In the genomic region with DNA sequence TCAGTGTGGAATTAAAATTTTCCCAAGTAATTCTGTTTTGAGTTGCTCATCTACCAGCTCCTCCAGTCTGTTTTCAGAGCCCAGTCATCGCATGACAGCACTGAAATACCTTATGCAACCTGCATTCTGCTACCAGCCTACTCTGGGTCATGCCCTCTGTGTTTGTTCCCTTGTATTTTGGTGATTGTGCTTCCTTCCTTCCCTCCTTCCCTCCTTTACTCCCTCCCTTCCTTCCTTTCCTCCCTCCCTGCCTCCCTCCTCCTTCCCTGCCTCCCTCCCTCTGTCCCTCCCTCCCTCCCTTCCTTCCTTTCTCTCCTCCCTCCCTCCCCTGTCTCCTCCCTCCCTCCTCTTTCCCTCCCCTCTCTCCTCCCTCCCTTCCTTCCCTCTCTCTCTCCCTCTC, we compare ENCODE assay signal across 22 cellular contexts.
DNase-seq lines count a peak whose midpoint lies in the region; ATAC-seq, FAIRE-seq and TF ChIP-seq lines count a peak whose summit lies in the region.
"Had no signal": no experiment of that assay in that cellular context is flagged by ENCODE, and none has a peak within 500 bp of the region (broad histone marks: within the 10 kb centered on the region; RNA-seq: fewer than 3 reads in every experiment).

No MANE protein-coding gene starts in this region.

- H3K4me3 ChIP-seq in epithelial cell of proximal tubule (ENCODE audit: low read depth, low read length): no peak overlapping the region
- H3K4me3 ChIP-seq: suprapubic skin had no signal

- no peak for ATAC-seq in effector memory CD8-positive, alpha-beta T cell (replicated peaks)
- ATAC-seq: naive thymus-derived CD8-positive, alpha-beta T cell; T-helper 17 cell had no signal

- no peak for TF ChIP-seq CTCF in epithelial cell of proximal tubule (conservative IDR thresholded peaks at IDR 0.05; ENCODE audit: low read depth, low read length)

- H3K4me3 Mint-ChIP-seq in effector memory CD8-positive, alpha-beta T cell: no peak overlapping the region
- H3K4me3 Mint-ChIP-seq: activated CD4-positive, alpha-beta memory T cell treated with anti-CD3 and anti-CD28 coated beads, Interleukin-2, amount 10 ng/mL, durations not matched to agents 7 days and 5 days; activated naive CD4-positive, alpha-beta T cell treated with anti-CD3 and anti-CD28 coated beads, Interleukin-2, amount 50 U/mL, for 24 hours; activated T-cell treated with anti-CD3 and anti-CD28 coated beads, Interleukin-2, amount 50 U/mL, for 24 hours; brain; naive thymus-derived CD8-positive, alpha-beta T cell; T-helper 17 cell had no signal

- no peaks in the 10 kb centered on the region for H3K4me1 Mint-ChIP-seq in effector memory CD8-positive, alpha-beta T cell (ENCODE audit: low read depth in 2 of 2)
- H3K4me1 Mint-ChIP-seq: activated CD4-positive, alpha-beta memory T cell treated with anti-CD3 and anti-CD28 coated beads, Interleukin-2, amount 10 ng/mL, durations not matched to agents 7 days and 5 days; activated naive CD4-positive, alpha-beta T cell treated with anti-CD3 and anti-CD28 coated beads, Interleukin-2, amount 50 U/mL, for 24 hours; brain; naive thymus-derived CD8-positive, alpha-beta T cell; T-helper 17 cell had no signal

- H3K27me3 Mint-ChIP-seq in effector memory CD8-positive, alpha-beta T cell: no peaks in the 10 kb centered on the region
- H3K27me3 Mint-ChIP-seq: activated CD4-positive, alpha-beta memory T cell treated with anti-CD3 and anti-CD28 coated beads, Interleukin-2, amount 10 ng/mL, durations not matched to agents 7 days and 5 days; activated naive CD4-positive, alpha-beta T cell treated with anti-CD3 and anti-CD28 coated beads, Interleukin-2, amount 50 U/mL, for 24 hours; activated T-cell treated with anti-CD3 and anti-CD28 coated beads, Interleukin-2, amount 50 U/mL, for 24 hours; brain; naive thymus-derived CD8-positive, alpha-beta T cell; T-helper 17 cell had no signal

- no peak for FAIRE-seq in RCC 7860 (lab: Jason Lieb, UNC)
- FAIRE-seq: endothelial cell of umbilical vein, G401.6, small intestine had no signal

- H3K9me3 Mint-ChIP-seq in effector memory CD8-positive, alpha-beta T cell: peaks cover 5 to 10% of the 10 kb centered on the region in 2 donors
- H3K9me3 Mint-ChIP-seq: activated naive CD4-positive, alpha-beta T cell treated with anti-CD3 and anti-CD28 coated beads, Interleukin-2, amount 50 U/mL, for 24 hours had no signal

- H3K36me3 Mint-ChIP-seq in effector memory CD8-positive, alpha-beta T cell (ENCODE audit: insufficient read depth): no peaks in the 10 kb centered on the region
- H3K36me3 Mint-ChIP-seq: activated naive CD4-positive, alpha-beta T cell treated with anti-CD3 and anti-CD28 coated beads, Interleukin-2, amount 50 U/mL, for 24 hours; brain; naive thymus-derived CD8-positive, alpha-beta T cell had no signal

- H3K27ac Mint-ChIP-seq in effector memory CD8-positive, alpha-beta T cell: no peak overlapping the region
- H3K27ac Mint-ChIP-seq: activated CD4-positive, alpha-beta memory T cell treated with anti-CD3 and anti-CD28 coated beads, Interleukin-2, amount 10 ng/mL, durations not matched to agents 7 days and 5 days; activated naive CD4-positive, alpha-beta T cell treated with anti-CD3 and anti-CD28 coated beads, Interleukin-2, amount 50 U/mL, for 24 hours; activated T-cell treated with anti-CD3 and anti-CD28 coated beads, Interleukin-2, amount 50 U/mL, for 24 hours; brain; naive thymus-derived CD8-positive, alpha-beta T cell; T-helper 17 cell had no signal

- DNase-seq in HCEC 1CT: peak; percentile 37
- DNase-seq in RCC 7860 (ENCODE audit: low spot score): peak; percentile 24
- DNase-seq in epithelial cell of proximal tubule (ENCODE audit: low read depth): peak; percentile 19
- DNase-seq in renal cortical epithelial cell (ENCODE audit: low read depth): peak; percentile 68
- no peak for DNase-seq in activated T-cell treated with anti-CD3 and anti-CD28 coated beads, Interleukin-2, amount 50 U/mL, for 1 hour
- DNase-seq in stimulated activated CD4-positive, alpha-beta T cell treated with anti-CD3 and anti-CD28 coated beads, Interleukin-4, amount 100 ng/mL, for 1 hour: no peak
- DNase-seq in NCI-H2107 (lab: John Stamatoyannopoulos, UW): no peak
- DNase-seq in effector memory CD8-positive, alpha-beta T cell: no peak
- DNase-seq: activated CD4-positive, alpha-beta memory T cell treated with anti-CD3 and anti-CD28 coated beads, Interleukin-2, amount 10 ng/mL, durations not matched to agents 7 days and 5 days; activated T-cell treated with anti-CD3 and anti-CD28 coated beads, Interleukin-2, amount 50 U/mL, for 24 hours; BE2C; Calu3; naive thymus-derived CD8-positive, alpha-beta T cell; NCI-H1930; SHP77; small intestine; T-helper 17 cell had no signal

Comparison
In these comparisons a context has a peak if more than half of its experiments do, and no peak if none do; other contexts are left out.
1. DNase-seq: peak in HCEC 1CT (single experiment), RCC 7860 (single experiment), epithelial cell of proximal tubule (single experiment) and renal cortical epithelial cell (single experiment); none in activated T-cell treated with anti-CD3 and anti-CD28 coated beads, Interleukin-2, amount 50 U/mL, for 1 hour (single experiment), stimulated activated CD4-positive, alpha-beta T cell treated with anti-CD3 and anti-CD28 coated beads, Interleukin-4, amount 100 ng/mL, for 1 hour (single experiment), NCI-H2107 (single experiment) and effector memory CD8-positive, alpha-beta T cell (0 of 3).